Comparison of ENCODE assay signal across 8 cellular contexts in the genomic region with DNA sequence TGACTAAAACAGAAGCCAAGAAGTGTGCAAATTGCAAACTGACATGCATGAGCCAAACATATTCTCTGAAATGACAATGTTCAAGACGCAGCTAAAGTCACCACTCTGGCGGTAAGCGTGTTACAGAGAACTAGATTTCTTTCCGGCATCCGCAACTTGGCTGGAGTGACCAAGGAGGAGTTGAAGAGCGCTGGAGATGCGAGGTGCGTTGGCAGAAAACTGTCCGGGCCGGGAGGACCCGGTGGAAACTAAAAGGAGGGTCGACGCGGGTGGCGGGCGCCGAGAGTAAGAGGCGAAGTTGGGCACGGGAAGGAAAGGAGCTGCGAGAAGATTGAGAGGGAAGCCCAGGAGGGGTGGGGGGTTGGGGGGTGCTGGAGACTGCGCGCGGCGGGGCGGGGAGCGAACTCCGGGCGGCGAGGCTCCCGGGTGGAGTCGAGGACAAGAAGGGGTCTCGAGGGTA. TPM values are rescaled to one million over a fixed set of nuclear protein-coding genes. Genes with fewer than 3 reads are reported as not detected.
A peak's percentile ranks its signal among the peaks of the same experiment; 100 is the strongest.
DNase-seq lines count a peak whose midpoint lies in the region; TF ChIP-seq lines count a peak whose summit lies in the region.

No MANE protein-coding gene starts in this region.

- TF ChIP-seq CTCF in PC-9 (conservative IDR thresholded peaks at IDR 0.05) (no peak), ascending aorta (IDR thresholded peaks at IDR 0.05) (no peak)

- H3K36me3 ChIP-seq in ES-I3 (ENCODE audit: insufficient read depth, low read length) (no peaks in the 10 kb centered on the region), PC-9 (ENCODE audit: low read depth) (no peaks in the 10 kb centered on the region), ascending aorta (no peaks in the 10 kb centered on the region)

- peak overlapping the region; percentile 82 to 99 (median 91) for H3K27ac Mint-ChIP-seq in immature natural killer cell

- H3K79me2 ChIP-seq in PC-9 (ENCODE audit: low read depth): peaks cover 32% of the 10 kb centered on the region

- H3K4me1 ChIP-seq in ES-I3 (ENCODE audit: insufficient read depth, low read length) (peaks cover 33% of the 10 kb centered on the region), PC-9 (replicated peaks; ENCODE audit: insufficient read depth) (peaks cover 21% of the 10 kb centered on the region), ascending aorta (peaks cover 0 to 6% of the 10 kb centered on the region in 2 donors)

- peaks cover 41 to 52% of the 10 kb centered on the region in 2 donors for H3K4me1 Mint-ChIP-seq in immature natural killer cell

- no peaks in the 10 kb centered on the region for H3K9me3 Mint-ChIP-seq in immature natural killer cell

- peak overlapping the region; percentile 86 for H3K4me3 ChIP-seq in PC-9
- peak overlapping the region; percentile 78 to 80 for H3K4me3 ChIP-seq in ascending aorta

- peak overlapping the region; percentile 72 for H3K27ac ChIP-seq in PC-9
- no peak overlapping the region for H3K27ac ChIP-seq in ascending aorta

- CTCF ChIA-PET in PC-9 (lab: Charles Lee): interaction anchor here (0.6 kb wide), 1 partner anchor 931 kb away, joined by 3 read pairs; no protein-coding TSS in a partner anchor

- H3F3A ChIP-seq in PC-9 (ENCODE audit: insufficient read depth, low read depth): peaks cover 16% of the 10 kb centered on the region; the same call in 1 of the 2 replicates

- intact Hi-C loops in PC-9 (cut with micrococcal nuclease; ENCODE audit: unreplicated experiment) (no loop called here), ascending aorta (cut with DNase I) (no loop called here)

- peaks cover 3% of the 10 kb centered on the region; the same call in 1 of the 2 replicates for H4K20me1 ChIP-seq in PC-9 (ENCODE audit: insufficient read depth)

- H3K9me3 ChIP-seq in ES-I3 (ENCODE audit: control insufficient read depth, insufficient read depth, low read length) (no peaks in the 10 kb centered on the region), PC-9 (ENCODE audit: insufficient read depth, low read depth) (no peaks in the 10 kb centered on the region), ascending aorta (no peaks in the 10 kb centered on the region)

- no peaks in the 10 kb centered on the region for H3K36me3 Mint-ChIP-seq in immature natural killer cell

- DNase-seq in HCEC 1CT (peak; percentile 13), PC-9 (peak in 1 of 2 experiments; percentile 28), ascending aorta (ENCODE audit: low spot score in 2 of 2) (no peak), immature natural killer cell (peak in 2 of 3 donors; percentile 26 to 40), NCI-H1694 (lab: John Stamatoyannopoulos, UW) (no peak), Kasumi-1 (lab: John Stamatoyannopoulos, UW) (no peak)
- DNase-seq in stimulated activated CD4-positive, alpha-beta T cell treated with anti-CD3 and anti-CD28 coated beads, TNF-alpha, amount 100 ng/mL, for 48 hours (ENCODE audit: low read depth in 3 of 3): peak in 2 of 3 donors; percentile 9 to 32

- H3K9ac ChIP-seq in ES-I3 (ENCODE audit: low read depth, low read length): peak overlapping the region; percentile 55

- no peaks in the 10 kb centered on the region for H3K9me2 ChIP-seq in PC-9 (ENCODE audit: insufficient read depth)

- H3K4me2 ChIP-seq in PC-9: peak overlapping the region; percentile 89

- H3K27me3 ChIP-seq in PC-9 (ENCODE audit: insufficient read depth, low read depth) (no peaks in the 10 kb centered on the region), ascending aorta (no peaks in the 10 kb centered on the region)

- POLR2A ChIA-PET in PC-9 (lab: Charles Lee; ENCODE audit: unreplicated experiment): interaction anchor here (0.5 kb wide), 1 partner anchor 87 kb away, joined by 4 read pairs; no protein-coding TSS in a partner anchor

- peak overlapping the region; percentile 81 for H2AFZ ChIP-seq in PC-9

- H3K27me3 Mint-ChIP-seq in immature natural killer cell (ENCODE audit: low read depth in 3 of 3): peaks cover 4 to 9% (median 4%) of the 10 kb centered on the region in 3 donors

- peak overlapping the region; percentile 96 to 100 (median 98) for H3K4me3 Mint-ChIP-seq in immature natural killer cell

- TSS peak; percentile 46 for BruUV-seq in PC-9 (replicated peaks; lab: Mats Ljungman, UMichigan)

RNA-seq across cellular contexts. Expression of a gene that starts 0.8 kb away (rescaled TPM):
- total RNA-seq in PC-9 (2021): 78.4 and 79.2 TPM in 2 replicates
- 13.3 TPM for total RNA-seq in ascending aorta
- polyA plus RNA-seq in immature natural killer cell: 10 to 100 TPM; 17.1 to 58.8 (median 22.1) TPM

RNA-seq across cellular contexts. Expression of a gene that starts 52.0 kb away (rescaled TPM):
- total RNA-seq in PC-9 (2021): 40.5 and 44.2 TPM in 2 replicates
- 5.7 TPM for total RNA-seq in ascending aorta
- polyA plus RNA-seq in immature natural killer cell: 10 to 100 TPM; 34.8 to 51.6 (median 36.9) TPM

Comparison
In these comparisons a context has a peak if more than half of its experiments do, and no peak if none do; other contexts are left out.
1. DNase-seq: peak in HCEC 1CT (single experiment), immature natural killer cell (2 of 3) and stimulated activated CD4-positive, alpha-beta T cell treated with anti-CD3 and anti-CD28 coated beads, TNF-alpha, amount 100 ng/mL, for 48 hours (2 of 3); none in ascending aorta (0 of 2), NCI-H1694 (single experiment) and Kasumi-1 (0 of 2).